In the genomic region with DNA sequence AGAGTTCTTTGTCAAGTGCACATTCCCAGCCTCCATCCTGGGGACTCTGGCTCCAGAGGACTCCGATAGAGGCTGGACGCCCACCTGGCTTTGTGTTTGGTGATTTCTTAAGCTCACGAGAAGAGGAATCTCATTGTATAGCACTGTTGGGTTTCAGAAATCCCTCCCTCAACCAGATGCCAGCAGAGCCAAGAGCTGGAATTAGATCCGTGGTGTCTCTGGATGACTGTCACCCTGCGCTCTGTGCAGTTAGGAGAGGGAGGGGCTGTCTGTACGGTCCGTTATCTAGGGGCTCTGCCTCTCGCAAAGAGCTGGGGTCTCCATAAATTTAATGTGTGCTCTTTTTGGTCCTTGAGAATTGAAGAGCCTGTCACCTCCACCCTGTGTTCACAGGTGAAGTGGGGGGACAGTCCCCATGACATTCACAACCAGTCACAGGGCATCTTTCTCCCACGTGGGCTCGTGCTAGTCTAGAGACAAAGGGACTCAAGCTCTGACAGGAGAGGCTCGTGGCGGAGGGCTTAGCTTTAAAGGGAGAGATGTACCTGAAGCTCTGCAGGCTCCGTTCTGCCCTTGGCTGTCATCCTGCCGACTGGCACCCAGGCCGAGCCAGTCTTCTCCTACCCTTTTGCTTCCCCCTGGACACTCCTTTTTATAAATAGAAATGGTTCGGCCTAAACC, we compare ENCODE assay signal across 24 cellular contexts. TPM values are rescaled to one million over a fixed set of nuclear protein-coding genes. Genes with fewer than 3 reads are reported as not detected.
DNase-seq lines count a peak whose midpoint lies in the region; ATAC-seq and TF ChIP-seq lines count a peak whose summit lies in the region.
"Had no signal": no experiment of that assay in that cellular context is flagged by ENCODE, and none has a peak within 500 bp of the region (broad histone marks: within the 10 kb centered on the region; RNA-seq: fewer than 3 reads in every experiment).

No MANE protein-coding gene starts in this region.

- H3K36me3 Mint-ChIP-seq in MCF 10A (ENCODE audit: insufficient read depth, unreplicated experiment) = peaks cover 38% of the 10 kb centered on the region
- H3K36me3 Mint-ChIP-seq in central memory CD8-positive, alpha-beta T cell (ENCODE audit: insufficient read depth) = peaks cover 33% of the 10 kb centered on the region
- H3K36me3 Mint-ChIP-seq in stimulated activated effector memory CD8-positive, alpha-beta T cell treated with anti-CD3 and anti-CD28 coated beads, Interleukin-12 subunit alpha, Interleukin-12 subunit beta, amount 100 ng/mL, for 72 hours = peaks cover 51% of the 10 kb centered on the region

- no peaks in the 10 kb centered on the region for H3K9me3 Mint-ChIP-seq in MCF 10A (ENCODE audit: unreplicated experiment)
- H3K9me3 Mint-ChIP-seq in central memory CD8-positive, alpha-beta T cell = no peaks in the 10 kb centered on the region
- no peaks in the 10 kb centered on the region for H3K9me3 Mint-ChIP-seq in stimulated activated effector memory CD8-positive, alpha-beta T cell treated with anti-CD3 and anti-CD28 coated beads, Interleukin-12 subunit alpha, Interleukin-12 subunit beta, amount 100 ng/mL, for 72 hours
- H3K9me3 Mint-ChIP-seq: WTC11 had no signal

- no peak for ATAC-seq in central memory CD8-positive, alpha-beta T cell (replicated peaks; ENCODE audit: extremely low read depth, poor library complexity, severe bottlenecking)
- ATAC-seq in stimulated activated effector memory CD8-positive, alpha-beta T cell treated with anti-CD3 and anti-CD28 coated beads, Interleukin-12 subunit alpha, Interleukin-12 subunit beta, amount 100 ng/mL, for 72 hours = no peak
- ATAC-seq in GM18861 (IDR thresholded peaks at IDR 0.05; ENCODE audit: unreplicated experiment) (no peak), HG03280 (IDR thresholded peaks at IDR 0.05; ENCODE audit: unreplicated experiment) (no peak)
- ATAC-seq: left lobe of liver, WTC11 had no signal

- no peak for TF ChIP-seq CTCF in MCF 10A (IDR thresholded peaks at IDR 0.05; ENCODE audit: unreplicated experiment)
- no peak for TF ChIP-seq CTCF in breast epithelium (IDR thresholded peaks at IDR 0.05)
- TF ChIP-seq CTCF in GM10266 (IDR thresholded peaks at IDR 0.05; ENCODE audit: control insufficient read depth, insufficient read depth, low read depth, missing control alignments) = no peak

- DNase-seq in MCF 10A (ENCODE audit: unreplicated experiment) (no peak), breast epithelium (ENCODE audit: low spot score in 2 of 2) (no peak), mesenteric fat pad (ENCODE audit: low spot score) (peak; percentile 69), GM10266 (ENCODE audit: extremely low spot score) (no peak)
- DNase-seq in central memory CD8-positive, alpha-beta T cell (ENCODE audit: low spot score in 2 of 2) = no peak
- DNase-seq in stimulated activated effector memory CD8-positive, alpha-beta T cell treated with anti-CD3 and anti-CD28 coated beads, Interleukin-12 subunit alpha, Interleukin-12 subunit beta, amount 100 ng/mL, for 72 hours (ENCODE audit: low spot score in 2 of 2) = no peak
- DNase-seq: amniotic stem cell; COR-L47; effector CD8-positive, alpha-beta T cell; GM23248; Kasumi-1; NCI-H1092; NCI-H2081 treated with DMSO at 0.1 percent for 48 hours; NCI-H510A; occipital lobe; right lobe of liver; SJCRH30; stimulated activated naive CD4-positive, alpha-beta T cell had no signal

- H3K27me3 Mint-ChIP-seq in MCF 10A (ENCODE audit: insufficient read depth, unreplicated experiment) = no peaks in the 10 kb centered on the region
- H3K27me3 Mint-ChIP-seq in central memory CD8-positive, alpha-beta T cell = no peaks in the 10 kb centered on the region

- H3K4me3 ChIP-seq in breast epithelium = no peak overlapping the region
- H3K4me3 ChIP-seq: GM23248, right lobe of liver, SJCRH30, tibial nerve had no signal

- intact Hi-C loops in MCF 10A (cut with micrococcal nuclease) (no loop called here), breast epithelium (cut with DNase I; ENCODE audit: low total_unique reads) (no loop called here)

- BruUV-seq in MCF 10A (replicated peaks; lab: Mats Ljungman, UMichigan) = TSS peak; percentile 6

- POLR2A ChIA-PET in MCF 10A (lab: Yijun Ruan, JAX) = interaction anchor here (0.8 kb wide), 1 partner anchor 86 kb away, joined by 4 read pairs; no protein-coding TSS in a partner anchor

- no peaks in the 10 kb centered on the region for H3K4me1 Mint-ChIP-seq in MCF 10A (ENCODE audit: insufficient read depth, unreplicated experiment)
- peaks cover 34% of the 10 kb centered on the region for H3K4me1 Mint-ChIP-seq in central memory CD8-positive, alpha-beta T cell
- peaks cover 49% of the 10 kb centered on the region for H3K4me1 Mint-ChIP-seq in stimulated activated effector memory CD8-positive, alpha-beta T cell treated with anti-CD3 and anti-CD28 coated beads, Interleukin-12 subunit alpha, Interleukin-12 subunit beta, amount 100 ng/mL, for 72 hours

- TF ChIP-seq POLR2A in breast epithelium (IDR thresholded peaks at IDR 0.05) = no peak

- no peak overlapping the region for H3K4me3 Mint-ChIP-seq in MCF 10A (ENCODE audit: unreplicated experiment)
- H3K4me3 Mint-ChIP-seq in central memory CD8-positive, alpha-beta T cell = peak overlapping the region; percentile 72
- H3K4me3 Mint-ChIP-seq in stimulated activated effector memory CD8-positive, alpha-beta T cell treated with anti-CD3 and anti-CD28 coated beads, Interleukin-12 subunit alpha, Interleukin-12 subunit beta, amount 100 ng/mL, for 72 hours = peak overlapping the region; percentile 57
- H3K4me3 Mint-ChIP-seq: WTC11 had no signal

- peaks cover 0 to 4% of the 10 kb centered on the region in 2 donors for H3K4me1 ChIP-seq in breast epithelium
- H3K4me1 ChIP-seq: right lobe of liver had no signal

- H3K27ac Mint-ChIP-seq in MCF 10A (ENCODE audit: low read depth, unreplicated experiment) = no peak overlapping the region
- H3K27ac Mint-ChIP-seq in central memory CD8-positive, alpha-beta T cell (ENCODE audit: low read depth) = peak overlapping the region; percentile 90
- peak overlapping the region; percentile 97 for H3K27ac Mint-ChIP-seq in stimulated activated effector memory CD8-positive, alpha-beta T cell treated with anti-CD3 and anti-CD28 coated beads, Interleukin-12 subunit alpha, Interleukin-12 subunit beta, amount 100 ng/mL, for 72 hours

- CTCF ChIA-PET in MCF 10A (lab: Yijun Ruan, JAX) = interaction anchor here (0.5 to 0.8 kb wide), 3 partner anchors 43 to 329 kb away, joined by 3 to 4 read pairs (median 3); no protein-coding TSS in a partner anchor

- H3K27ac ChIP-seq in breast epithelium = no peak overlapping the region
- H3K27ac ChIP-seq: GM23248, right lobe of liver, SJCRH30, tibial nerve had no signal

- no peaks in the 10 kb centered on the region for H3K27me3 ChIP-seq in breast epithelium
- H3K27me3 ChIP-seq: right lobe of liver, SJCRH30 had no signal

- no peaks in the 10 kb centered on the region for H3K9me3 ChIP-seq in breast epithelium
- H3K9me3 ChIP-seq: right lobe of liver, SJCRH30, tibial nerve had no signal

- peaks cover 3% of the 10 kb centered on the region for H3K36me3 ChIP-seq in breast epithelium

RNA-seq across cellular contexts. Expression of a gene that starts 41.4 kb away (rescaled TPM):
- total RNA-seq in MCF 10A (2022) = 0.40 and 0.54 TPM in 2 replicates
- total RNA-seq in breast epithelium = 1 to 10 TPM; 1.6 to 3.7 (median 2.5) TPM
- 6.3 TPM for total RNA-seq in mesenteric fat pad

RNA-seq across cellular contexts. Expression of a gene that starts 54.6 kb away (rescaled TPM):
- total RNA-seq in MCF 10A (2022) (not detected in 2 replicates), breast epithelium (10 to 100 TPM in 1 of 3 donors, 1 to 10 TPM in 2; 5.0 to 14.1 (median 9.3) TPM), mesenteric fat pad (13.9 TPM)
- total RNA-seq: T-helper 2 cell treated with Interferon-gamma antibody and Interleukin-4, amounts not matched to agents 100 ng/mL and 5 ng/mL, for 36 hours had no signal
